ENCODE assay signal across 8 cellular contexts in genomic region chr7:105532709-105533460, GRCh38. TPM values are rescaled to one million over a fixed set of nuclear protein-coding genes. Genes with fewer than 3 reads are reported as not detected.
DNase-seq lines count a peak whose midpoint lies in the region; ATAC-seq and TF ChIP-seq lines count a peak whose summit lies in the region.

No MANE protein-coding gene starts in this region.

- no peaks in the 10 kb centered on the region for H3K9me3 ChIP-seq in CD4-positive, alpha-beta T cell (ENCODE audit: control insufficient read depth, low read length)
- no peaks in the 10 kb centered on the region for H3K9me3 ChIP-seq in NT2/D1 (ENCODE audit: insufficient read depth, low read length)
- no peaks in the 10 kb centered on the region for H3K9me3 ChIP-seq in endocrine pancreas (ENCODE audit: control insufficient read depth, low read length)
- H3K9me3 ChIP-seq in neuron (ENCODE audit: low read length) = no peaks in the 10 kb centered on the region

- H3K4me1 ChIP-seq in NT2/D1 (ENCODE audit: insufficient read depth, insufficient read length) = no peaks in the 10 kb centered on the region
- H3K4me1 ChIP-seq in endocrine pancreas (ENCODE audit: control insufficient read depth, insufficient read depth, low read length) = peaks cover 10% of the 10 kb centered on the region
- H3K4me1 ChIP-seq in neuron (ENCODE audit: insufficient read depth, low read length) = peaks cover 13% of the 10 kb centered on the region

- DNase-seq in CD4-positive, alpha-beta T cell = no peak
- DNase-seq in NT2/D1 (ENCODE audit: low read depth, low spot score) (no peak), NCI-H2081 (lab: John Stamatoyannopoulos, UW) (no peak), NCI-H1694 treated with DMSO at 0.1 percent for 48 hours (lab: John Stamatoyannopoulos, UW) (no peak)

- TF ChIP-seq CTCF in CD4-positive, alpha-beta T cell (IDR thresholded peaks at IDR 0.05) = no peak

- no peaks in the 10 kb centered on the region for H3K27me3 Mint-ChIP-seq in CD4-positive, alpha-beta T cell

- intact Hi-C loops in CD4-positive, alpha-beta T cell (cut with DNase I, micrococcal nuclease) = loop anchor here in 1 of 2 experiments (5.0 to 10.0 kb wide), 3 partner anchors 502 to 1326 kb away; partner anchors contain the start of genes ORC5 and SYPL1

- no peak for ATAC-seq in CD4-positive, alpha-beta T cell (ENCODE audit: poor library complexity)
- ATAC-seq in HG02798 (IDR thresholded peaks at IDR 0.05; ENCODE audit: poor library complexity, unreplicated experiment) (no peak), HG03196 (IDR thresholded peaks at IDR 0.05; ENCODE audit: unreplicated experiment) (no peak)

- H3K36me3 ChIP-seq in NT2/D1 (ENCODE audit: insufficient read depth, insufficient read length, low read length) (peaks cover 28% of the 10 kb centered on the region), endocrine pancreas (ENCODE audit: control insufficient read depth, insufficient read depth, low read length) (no peaks in the 10 kb centered on the region), neuron (ENCODE audit: insufficient read depth, low read length) (peaks cover 19% of the 10 kb centered on the region)

- peak overlapping the region; percentile 98 for H3K9ac ChIP-seq in NT2/D1 (ENCODE audit: insufficient read length, low read depth)
- H3K9ac ChIP-seq in endocrine pancreas (ENCODE audit: control insufficient read depth, insufficient read depth, low read length) = peak overlapping the region; percentile 98

- CTCF ChIA-PET in CD4-positive, alpha-beta T cell (lab: Charles Lee) = interaction anchor here (1.4 to 2.1 kb wide), 3 partner anchors 10 to 13 kb away, joined by 3 to 10 read pairs (median 7); no protein-coding TSS in a partner anchor

- H3K27me3 ChIP-seq in CD4-positive, alpha-beta T cell (ENCODE audit: control insufficient read depth, insufficient read depth, low read length) = no peaks in the 10 kb centered on the region
- H3K27me3 ChIP-seq in NT2/D1 (ENCODE audit: insufficient read depth, insufficient read length) = no peaks in the 10 kb centered on the region
- no peaks in the 10 kb centered on the region for H3K27me3 ChIP-seq in endocrine pancreas (ENCODE audit: control insufficient read depth, insufficient read depth, low read length)
- H3K27me3 ChIP-seq in neuron (ENCODE audit: insufficient read depth, low read length) = no peaks in the 10 kb centered on the region

- peaks cover 44% of the 10 kb centered on the region for H3K4me1 Mint-ChIP-seq in CD4-positive, alpha-beta T cell (ENCODE audit: low read depth)

- POLR2A ChIA-PET in CD4-positive, alpha-beta T cell (lab: Charles Lee) = interaction anchor here (0.6 to 2.0 kb wide), 7 partner anchors 13 to 1635 kb away, joined by 3 to 12 read pairs (median 5); partner anchors contain the start of gene HBP1

- H3K36me3 Mint-ChIP-seq in CD4-positive, alpha-beta T cell (ENCODE audit: low read depth) = peaks cover 37% of the 10 kb centered on the region

- H3K4me3 ChIP-seq in NT2/D1 (ENCODE audit: insufficient read length, low read depth) = peak overlapping the region; percentile 98
- peak overlapping the region; percentile 80 for H3K4me3 ChIP-seq in endocrine pancreas (ENCODE audit: control insufficient read depth, insufficient read depth, low read length)
- peak overlapping the region; percentile 83 for H3K4me3 ChIP-seq in neuron (ENCODE audit: low read length)

- H3K27ac ChIP-seq in CD4-positive, alpha-beta T cell (ENCODE audit: low read depth, low read length) = peak overlapping the region; percentile 85

- H2AFZ ChIP-seq in neuron (ENCODE audit: low read depth, low read length) = peak overlapping the region; percentile 36

- H3K4me3 Mint-ChIP-seq in CD4-positive, alpha-beta T cell = peak overlapping the region; percentile 94

- peak overlapping the region; percentile 87 for H3K27ac Mint-ChIP-seq in CD4-positive, alpha-beta T cell

- H3K9me3 Mint-ChIP-seq in CD4-positive, alpha-beta T cell = no peaks in the 10 kb centered on the region

RNA-seq across cellular contexts. Expression of gene RINT1, which starts 0.9 kb away (rescaled TPM):
- 10 to 100 TPM; 38.0 to 39.5 TPM for total RNA-seq in CD4-positive, alpha-beta T cell

RNA-seq across cellular contexts. Expression of gene PUS7, which starts 10.8 kb away (rescaled TPM):
- total RNA-seq in CD4-positive, alpha-beta T cell = 1 to 10 TPM; 2.7 TPM

RNA-seq across cellular contexts. Expression of gene EFCAB10, which starts 48.4 kb away (rescaled TPM):
- total RNA-seq in CD4-positive, alpha-beta T cell = 1 to 10 TPM in 1 of 2 experiments, under 1 TPM in 1; 0.78 to 1.1 TPM
